Comparison of ENCODE assay signal across 20 cellular contexts in the genomic region with DNA sequence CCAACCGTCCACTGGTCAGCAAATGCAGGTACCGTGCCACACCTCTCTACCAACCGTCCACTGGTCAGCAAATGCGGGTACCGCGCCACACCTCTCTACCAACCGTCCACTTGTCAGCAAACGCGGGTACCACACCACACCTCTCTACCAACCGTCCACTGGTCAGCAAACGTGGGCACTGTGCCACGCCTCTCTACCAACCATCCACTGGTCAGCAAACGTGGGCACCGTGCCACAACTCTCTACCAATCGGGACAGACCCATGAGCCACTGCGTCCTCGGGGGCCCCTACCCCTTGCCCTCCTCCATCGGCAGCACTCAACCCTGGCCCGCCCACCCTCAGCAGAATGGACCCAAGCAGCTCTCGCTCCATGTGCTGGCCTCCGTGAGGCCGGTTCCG.
A peak's percentile ranks its signal among the peaks of the same experiment; 100 is the strongest.
DNase-seq lines count a peak whose midpoint lies in the region; ATAC-seq and TF ChIP-seq lines count a peak whose summit lies in the region.
"Had no signal": no experiment of that assay in that cellular context is flagged by ENCODE, and none has a peak within 500 bp of the region (broad histone marks: within the 10 kb centered on the region; RNA-seq: fewer than 3 reads in every experiment).

No MANE protein-coding gene starts in this region.

- CTCF ChIA-PET in activated naive CD4-positive, alpha-beta T cell treated with anti-CD3 and anti-CD28 coated beads, Interleukin-2, amount 10 ng/mL, durations not matched to agents 7 days and 5 days (lab: Charles Lee) = no interaction called here

- H3K27ac ChIP-seq in colonic mucosa = no peak overlapping the region
- H3K27ac ChIP-seq: GM23248 had no signal

- H3K9ac ChIP-seq in colonic mucosa (ENCODE audit: low read depth in 2 of 2, low read length in 2 of 2) = no peak overlapping the region
- H3K9ac ChIP-seq: GM23248 had no signal

- no peaks in the 10 kb centered on the region for H3K27me3 Mint-ChIP-seq in activated naive CD4-positive, alpha-beta T cell treated with anti-CD3 and anti-CD28 coated beads, Interleukin-2, amount 10 ng/mL, durations not matched to agents 7 days and 5 days
- peaks cover 12% of the 10 kb centered on the region for H3K27me3 Mint-ChIP-seq in type B pancreatic cell
- H3K27me3 Mint-ChIP-seq in effector memory CD8-positive, alpha-beta T cell = peaks cover 0 to 6% of the 10 kb centered on the region in 2 donors
- H3K27me3 Mint-ChIP-seq: B cell; CD4-positive, CD25-positive, alpha-beta regulatory T cell had no signal

- no peaks in the 10 kb centered on the region for H3K4me1 Mint-ChIP-seq in activated naive CD4-positive, alpha-beta T cell treated with anti-CD3 and anti-CD28 coated beads, Interleukin-2, amount 10 ng/mL, durations not matched to agents 7 days and 5 days
- H3K4me1 Mint-ChIP-seq in type B pancreatic cell (ENCODE audit: unreplicated experiment) = no peaks in the 10 kb centered on the region
- no peaks in the 10 kb centered on the region for H3K4me1 Mint-ChIP-seq in effector memory CD8-positive, alpha-beta T cell (ENCODE audit: low read depth in 2 of 2)
- H3K4me1 Mint-ChIP-seq: B cell had no signal

- H3K4me3 ChIP-seq in colonic mucosa = no peak overlapping the region
- H3K4me3 ChIP-seq: GM23248 had no signal

- DNase-seq in activated naive CD4-positive, alpha-beta T cell treated with anti-CD3 and anti-CD28 coated beads, Interleukin-2, amount 10 ng/mL, durations not matched to agents 7 days and 5 days = peak; percentile 16
- no peak for DNase-seq in activated naive CD4-positive, alpha-beta T cell (lab: John Stamatoyannopoulos, UW)
- DNase-seq in colonic mucosa (peak; percentile 11), mesenteric fat pad (ENCODE audit: low spot score) (peak; percentile 55), type B pancreatic cell (ENCODE audit: extremely low spot score, unreplicated experiment) (peak; percentile 53), NCI-H510A treated with DMSO at 0.1 percent for 48 hours (lab: John Stamatoyannopoulos, UW) (no peak)
- DNase-seq in activated CD4-positive, CD25-positive, alpha-beta regulatory T cell treated with anti-CD3 and anti-CD28 coated beads, Interleukin-2, amount 50 U/mL, for 72 hours = no peak
- DNase-seq in effector memory CD8-positive, alpha-beta T cell = no peak
- DNase-seq: CD4-positive, CD25-positive, alpha-beta regulatory T cell; COR-L47; DMS 273 treated with DMSO at 0.1 percent for 48 hours; DND-41; GM23248; HCEC 1CT; MM.1S; NCI-H1092 treated with DMSO at 0.1 percent for 48 hours; NCI-H2081; NCI-H446 treated with DMSO at 0.1 percent for 48 hours; SHP77 treated with DMSO at 0.1 percent for 48 hours had no signal

- intact Hi-C loops in colonic mucosa (cut with DNase I) = no loop called here

- H3K36me3 ChIP-seq in colonic mucosa = no peaks in the 10 kb centered on the region

- no peaks in the 10 kb centered on the region for H3K36me3 Mint-ChIP-seq in activated naive CD4-positive, alpha-beta T cell treated with anti-CD3 and anti-CD28 coated beads, Interleukin-2, amount 10 ng/mL, durations not matched to agents 7 days and 5 days
- H3K36me3 Mint-ChIP-seq in type B pancreatic cell = no peaks in the 10 kb centered on the region
- H3K36me3 Mint-ChIP-seq in effector memory CD8-positive, alpha-beta T cell (ENCODE audit: insufficient read depth) = no peaks in the 10 kb centered on the region
- H3K36me3 Mint-ChIP-seq: CD4-positive, CD25-positive, alpha-beta regulatory T cell had no signal

- TF ChIP-seq CTCF in colonic mucosa (IDR thresholded peaks at IDR 0.05) = no peak
- TF ChIP-seq CTCF in type B pancreatic cell (conservative IDR thresholded peaks at IDR 0.05) = no peak

- no peak overlapping the region for H3K27ac Mint-ChIP-seq in activated naive CD4-positive, alpha-beta T cell treated with anti-CD3 and anti-CD28 coated beads, Interleukin-2, amount 10 ng/mL, durations not matched to agents 7 days and 5 days
- no peak overlapping the region for H3K27ac Mint-ChIP-seq in type B pancreatic cell
- no peak overlapping the region for H3K27ac Mint-ChIP-seq in effector memory CD8-positive, alpha-beta T cell
- H3K27ac Mint-ChIP-seq: B cell; CD4-positive, CD25-positive, alpha-beta regulatory T cell had no signal

- ATAC-seq in effector memory CD8-positive, alpha-beta T cell (replicated peaks) = no peak

- no peaks in the 10 kb centered on the region for H3K4me1 ChIP-seq in colonic mucosa

- no peaks in the 10 kb centered on the region for H3K27me3 ChIP-seq in colonic mucosa

- no peaks in the 10 kb centered on the region for H3K9me3 ChIP-seq in colonic mucosa

- no peaks in the 10 kb centered on the region for H3K9me3 Mint-ChIP-seq in activated naive CD4-positive, alpha-beta T cell treated with anti-CD3 and anti-CD28 coated beads, Interleukin-2, amount 10 ng/mL, durations not matched to agents 7 days and 5 days
- no peaks in the 10 kb centered on the region for H3K9me3 Mint-ChIP-seq in type B pancreatic cell
- no peaks in the 10 kb centered on the region for H3K9me3 Mint-ChIP-seq in effector memory CD8-positive, alpha-beta T cell

- H3K4me3 Mint-ChIP-seq in activated naive CD4-positive, alpha-beta T cell treated with anti-CD3 and anti-CD28 coated beads, Interleukin-2, amount 10 ng/mL, durations not matched to agents 7 days and 5 days = no peak overlapping the region
- no peak overlapping the region for H3K4me3 Mint-ChIP-seq in type B pancreatic cell
- no peak overlapping the region for H3K4me3 Mint-ChIP-seq in effector memory CD8-positive, alpha-beta T cell
- H3K4me3 Mint-ChIP-seq: B cell; CD4-positive, CD25-positive, alpha-beta regulatory T cell had no signal

Comparison
In these comparisons a context has a peak if more than half of its experiments do, and no peak if none do; other contexts are left out.
1. DNase-seq: peak in activated naive CD4-positive, alpha-beta T cell treated with anti-CD3 and anti-CD28 coated beads, Interleukin-2, amount 10 ng/mL, durations not matched to agents 7 days and 5 days (single experiment), colonic mucosa (single experiment), mesenteric fat pad (single experiment) and type B pancreatic cell (single experiment); none in activated naive CD4-positive, alpha-beta T cell (0 of 4), activated CD4-positive, CD25-positive, alpha-beta regulatory T cell treated with anti-CD3 and anti-CD28 coated beads, Interleukin-2, amount 50 U/mL, for 72 hours (single experiment), NCI-H510A treated with DMSO at 0.1 percent for 48 hours (single experiment) and effector memory CD8-positive, alpha-beta T cell (0 of 3).